ENCODE assay signal across 8 cellular contexts in the genomic region with DNA sequence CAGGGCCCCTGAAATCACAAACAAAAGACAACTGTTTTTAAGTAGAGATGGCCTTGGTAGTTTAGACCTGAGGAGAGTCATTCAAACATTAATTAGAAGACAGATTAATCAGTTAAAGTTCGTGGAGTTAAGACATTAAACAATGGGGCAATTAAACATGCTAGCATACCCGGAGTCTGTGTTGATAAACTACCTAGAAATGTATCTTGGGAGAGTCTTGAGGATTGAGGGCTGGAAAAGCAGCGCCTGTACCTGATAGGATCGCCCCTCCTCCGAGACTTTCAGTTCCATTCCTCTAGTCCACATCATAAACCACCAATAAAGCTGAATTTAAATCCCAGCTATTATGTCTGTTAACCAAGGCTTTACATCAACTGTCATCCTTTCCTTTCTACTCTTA. TPM values are rescaled to one million over a fixed set of nuclear protein-coding genes. Genes with fewer than 3 reads are reported as not detected.
DNase-seq lines count a peak whose midpoint lies in the region; ATAC-seq, FAIRE-seq and TF ChIP-seq lines count a peak whose summit lies in the region.

No MANE protein-coding gene starts in this region.

- H3K27me3 ChIP-seq in IMR-90 (ENCODE audit: control insufficient read depth, insufficient read depth, low read length): no peaks in the 10 kb centered on the region

- peaks cover 17% of the 10 kb centered on the region for H3K27me3 Mint-ChIP-seq in activated T-helper 2 cell treated with anti-CD3 and anti-CD28 coated beads, Interferon-gamma antibody, Interleukin-2, Interleukin-4, amounts not matched to agents 10 μg/mL and 5 μg/mL and 100 μg/mL, durations not matched to agents 14 hours and 24 hours and 36 hours (ENCODE audit: low read depth)
- H3K27me3 Mint-ChIP-seq in stimulated activated naive B cell treated with anti-CD40 and anti-IgM and Interleukin-4, amounts not matched to agents 10 μg/mL and 1 μg/mL and 100 μg/mL, for 72 hours: no peaks in the 10 kb centered on the region

- H3K18ac ChIP-seq in IMR-90 (ENCODE audit: low read depth, low read length): 0 out of 2 replicates have a peak overlapping the region, but pooled peaks have one; percentile 38

- TF ChIP-seq RAD21 in IMR-90 (IDR thresholded peaks at IDR 0.05; ENCODE audit: low read length): no peak

- no peak overlapping the region for H2BK120ac ChIP-seq in IMR-90 (ENCODE audit: low read depth, low read length)

- peak overlapping the region; percentile 57; the same call in 1 of the 2 replicates for H3K23ac ChIP-seq in IMR-90 (ENCODE audit: low read depth, low read length)

- ATAC-seq in IMR-90 (ENCODE audit: low read depth): no peak
- ATAC-seq in stimulated activated naive B cell treated with anti-CD40 and anti-IgM and Interleukin-4, amounts not matched to agents 10 μg/mL and 1 μg/mL and 100 μg/mL, for 72 hours (replicated peaks): no peak
- ATAC-seq in GM18907 (IDR thresholded peaks at IDR 0.05; ENCODE audit: unreplicated experiment): no peak
- no peak for ATAC-seq in GM18519 (IDR thresholded peaks at IDR 0.05; ENCODE audit: low FRiP score, unreplicated experiment)

- H3K27ac Mint-ChIP-seq in activated T-helper 2 cell treated with anti-CD3 and anti-CD28 coated beads, Interferon-gamma antibody, Interleukin-2, Interleukin-4, amounts not matched to agents 10 μg/mL and 5 μg/mL and 100 μg/mL, durations not matched to agents 14 hours and 24 hours and 36 hours: no peak overlapping the region
- peak overlapping the region; percentile 56 for H3K27ac Mint-ChIP-seq in stimulated activated naive B cell treated with anti-CD40 and anti-IgM and Interleukin-4, amounts not matched to agents 10 μg/mL and 1 μg/mL and 100 μg/mL, for 72 hours

- H3K9me3 Mint-ChIP-seq in activated T-helper 2 cell treated with anti-CD3 and anti-CD28 coated beads, Interferon-gamma antibody, Interleukin-2, Interleukin-4, amounts not matched to agents 10 μg/mL and 5 μg/mL and 100 μg/mL, durations not matched to agents 14 hours and 24 hours and 36 hours: no peaks in the 10 kb centered on the region
- H3K9me3 Mint-ChIP-seq in stimulated activated naive B cell treated with anti-CD40 and anti-IgM and Interleukin-4, amounts not matched to agents 10 μg/mL and 1 μg/mL and 100 μg/mL, for 72 hours: peaks cover 4% of the 10 kb centered on the region in 2 donors

- H3K36me3 ChIP-seq in IMR-90 (ENCODE audit: control insufficient read depth, insufficient read depth, low read length): no peaks in the 10 kb centered on the region

- H3K4me3 Mint-ChIP-seq in activated T-helper 2 cell treated with anti-CD3 and anti-CD28 coated beads, Interferon-gamma antibody, Interleukin-2, Interleukin-4, amounts not matched to agents 10 μg/mL and 5 μg/mL and 100 μg/mL, durations not matched to agents 14 hours and 24 hours and 36 hours (ENCODE audit: low read depth): peak overlapping the region; percentile 88
- peak overlapping the region; percentile 87 to 94 for H3K4me3 Mint-ChIP-seq in stimulated activated naive B cell treated with anti-CD40 and anti-IgM and Interleukin-4, amounts not matched to agents 10 μg/mL and 1 μg/mL and 100 μg/mL, for 72 hours

- TF ChIP-seq CTCF in IMR-90 (conservative IDR thresholded peaks at IDR 0.05; ENCODE audit: low read depth, low read length): no peak

- intact Hi-C loops in IMR-90 (cut with micrococcal nuclease): no loop called here
- intact Hi-C loops in activated T-helper 2 cell treated with anti-CD3 and anti-CD28 coated beads, Interferon-gamma antibody, Interleukin-2, Interleukin-4, amounts not matched to agents 10 μg/mL and 5 μg/mL and 100 μg/mL, durations not matched to agents 14 hours and 24 hours and 36 hours (cut with micrococcal nuclease): loop anchor here (2.0 kb wide), 2 partner anchors 57 to 199 kb away; a partner anchor contains a TSS
- intact Hi-C loops in head of caudate nucleus (cut with DNase I): no loop called here

- no peak overlapping the region for H4K5ac ChIP-seq in IMR-90 (ENCODE audit: low read depth, low read length)

- H3K4ac ChIP-seq in IMR-90 (ENCODE audit: low read depth, low read length): no peak overlapping the region

- CTCF ChIA-PET in IMR-90 (lab: Yijun Ruan, JAX): no interaction called here

- BruUV-seq in IMR-90 (replicated peaks; lab: Mats Ljungman, UMichigan): no TSS peak

- in situ Hi-C loops in IMR-90 (cut with MboI; ENCODE audit: low sequenced_read_pairs): no loop called here

- POLR2A ChIA-PET in IMR-90 (lab: Charles Lee; ENCODE audit: unreplicated experiment): no interaction called here

- H2BK15ac ChIP-seq in IMR-90 (ENCODE audit: low read depth, low read length): no peak overlapping the region

- dilution Hi-C loops in IMR-90 (cut with HindIII; ENCODE audit: low sequenced_read_pairs, unreplicated experiment): no loop called here

- no peak overlapping the region for H2AK9ac ChIP-seq in IMR-90 (replicated peaks; ENCODE audit: low read depth, low read length, poor library complexity)

- H3K27ac ChIP-seq in IMR-90 (ENCODE audit: insufficient read depth, low read length): no peak overlapping the region

- no peak for DNase-seq in IMR-90
- no peak for DNase-seq in activated T-helper 2 cell treated with anti-CD3 and anti-CD28 coated beads, Interferon-gamma antibody, Interleukin-2, Interleukin-4, amounts not matched to agents 10 μg/mL and 5 μg/mL and 100 μg/mL, durations not matched to agents 14 hours and 24 hours and 36 hours (ENCODE audit: low spot score)
- DNase-seq in stimulated activated naive B cell treated with anti-CD40 and anti-IgM and Interleukin-4, amounts not matched to agents 10 μg/mL and 1 μg/mL and 100 μg/mL, for 72 hours: no peak
- no peak for DNase-seq in head of caudate nucleus
- DNase-seq in NCI-H526 treated with DMSO at 0.1 percent for 48 hours (lab: John Stamatoyannopoulos, UW): no peak

- peaks cover 22% of the 10 kb centered on the region for H3K4me1 Mint-ChIP-seq in activated T-helper 2 cell treated with anti-CD3 and anti-CD28 coated beads, Interferon-gamma antibody, Interleukin-2, Interleukin-4, amounts not matched to agents 10 μg/mL and 5 μg/mL and 100 μg/mL, durations not matched to agents 14 hours and 24 hours and 36 hours (ENCODE audit: low read depth)
- peaks cover 22 to 56% of the 10 kb centered on the region in 2 donors for H3K4me1 Mint-ChIP-seq in stimulated activated naive B cell treated with anti-CD40 and anti-IgM and Interleukin-4, amounts not matched to agents 10 μg/mL and 1 μg/mL and 100 μg/mL, for 72 hours

- H4K8ac ChIP-seq in IMR-90 (ENCODE audit: low read depth in 2 of 2, low read length in 2 of 2): peak overlapping the region in 1 of 2 experiments; percentile 42; a peak in 1 of 4 replicates

- H3K79me1 ChIP-seq in IMR-90 (ENCODE audit: low read depth in 1 of 2, low read length in 2 of 2): peaks cover 0 to 25% of the 10 kb centered on the region in 2 experiments; a peak in 2 of 4 replicates

- H3K14ac ChIP-seq in IMR-90 (replicated peaks; ENCODE audit: low read depth, low read length): no peak overlapping the region

- no peak overlapping the region for H2AK5ac ChIP-seq in IMR-90 (ENCODE audit: low read depth, low read length)

- TF ChIP-seq POLR2A in IMR-90 (IDR thresholded peaks at IDR 0.05; ENCODE audit: low read depth, low read length): no peak

- no peak overlapping the region for H4K91ac ChIP-seq in IMR-90 (ENCODE audit: insufficient read depth, low read depth, low read length)

- H3K9ac ChIP-seq in IMR-90 (ENCODE audit: low read depth, low read length): peak overlapping the region; percentile 65; the same call in 1 of the 2 replicates

- H4K20me1 ChIP-seq in IMR-90 (ENCODE audit: insufficient read depth, low read length): peaks cover 16% of the 10 kb centered on the region; the same call in 1 of the 2 replicates

- H3K36me3 Mint-ChIP-seq in activated T-helper 2 cell treated with anti-CD3 and anti-CD28 coated beads, Interferon-gamma antibody, Interleukin-2, Interleukin-4, amounts not matched to agents 10 μg/mL and 5 μg/mL and 100 μg/mL, durations not matched to agents 14 hours and 24 hours and 36 hours (ENCODE audit: low read depth): peaks cover 13% of the 10 kb centered on the region
- peaks cover 12 to 15% of the 10 kb centered on the region in 2 donors for H3K36me3 Mint-ChIP-seq in stimulated activated naive B cell treated with anti-CD40 and anti-IgM and Interleukin-4, amounts not matched to agents 10 μg/mL and 1 μg/mL and 100 μg/mL, for 72 hours

- peak overlapping the region; percentile 89 for H3K4me3 ChIP-seq in IMR-90 (ENCODE audit: insufficient read depth, low read depth, low read length)

- H3K4me2 ChIP-seq in IMR-90 (ENCODE audit: low read depth, low read length): peak overlapping the region; percentile 93

- no peaks in the 10 kb centered on the region for H3K9me3 ChIP-seq in IMR-90 (ENCODE audit: control insufficient read depth, insufficient read depth, low read length)

- peak; percentile 5 for FAIRE-seq in islet of Langerhans (lab: Jason Lieb, UNC)

- H3K4me1 ChIP-seq in IMR-90 (ENCODE audit: control insufficient read depth, insufficient read depth, low read length): peaks cover 5% of the 10 kb centered on the region; the same call in 1 of the 2 replicates

- no peaks in the 10 kb centered on the region for H3K9me1 ChIP-seq in IMR-90 (ENCODE audit: insufficient read depth, low read length)

- H2BK5ac ChIP-seq in IMR-90 (ENCODE audit: low read depth, low read length, poor library complexity, severe bottlenecking): no peak overlapping the region

- H3K56ac ChIP-seq in IMR-90 (ENCODE audit: extremely low read depth, insufficient read depth, low read length): no peak overlapping the region

- H2AFZ ChIP-seq in IMR-90 (replicated peaks; ENCODE audit: low read length, poor library complexity): peak overlapping the region; percentile 91

- H2BK20ac ChIP-seq in IMR-90 (ENCODE audit: low read depth, low read length): no peak overlapping the region

- no CpG with 5 or more reads among the region's 5 CpGs for WGBS in IMR-90 (ENCODE audit: extremely low coverage in 2 of 2, insufficient read length in 1 of 2), 2 experiments

RNA-seq across cellular contexts. Expression of a gene that starts 1.0 kb away (rescaled TPM):
- 9.3 and 20.0 TPM in 2 replicates for total RNA-seq in IMR-90 (2012; rRNA removed)
- 8.1 and 10.7 TPM in 2 replicates for polyA plus RNA-seq in IMR-90 (2012; rRNA removed)
- polyA plus RNA-seq in IMR-90 (2012; cell fraction: cytosol; rRNA removed): 2.6 and 3.5 TPM in 2 replicates
- 1.7 and 7.4 TPM in 2 replicates for polyA plus RNA-seq in IMR-90 (2012; cell fraction: nucleus; rRNA removed; ENCODE audit: low replicate concordance)
- 25.2 TPM in 2 replicates for total RNA-seq in activated T-helper 2 cell treated with anti-CD3 and anti-CD28 coated beads, Interferon-gamma antibody, Interleukin-2, Interleukin-4, amounts not matched to agents 10 μg/mL and 5 μg/mL and 100 μg/mL, durations not matched to agents 14 hours and 24 hours and 36 hours

RNA-seq across cellular contexts. Expression of a gene that starts 56.7 kb away (rescaled TPM):
- 8.6 and 17.5 TPM in 2 replicates for total RNA-seq in IMR-90 (2012; rRNA removed)
- polyA plus RNA-seq in IMR-90 (2012; rRNA removed): 9.7 and 14.4 TPM in 2 replicates
- polyA plus RNA-seq in IMR-90 (2012; cell fraction: cytosol; rRNA removed): 1.4 and 2.1 TPM in 2 replicates
- polyA plus RNA-seq in IMR-90 (2012; cell fraction: nucleus; rRNA removed; ENCODE audit: low replicate concordance): 0.73 and 7.0 TPM in 2 replicates
- total RNA-seq in activated T-helper 2 cell treated with anti-CD3 and anti-CD28 coated beads, Interferon-gamma antibody, Interleukin-2, Interleukin-4, amounts not matched to agents 10 μg/mL and 5 μg/mL and 100 μg/mL, durations not matched to agents 14 hours and 24 hours and 36 hours: 7.6 and 9.8 TPM in 2 replicates

RNA-seq across cellular contexts. Expression of a gene that starts 56.8 kb away (rescaled TPM):
- total RNA-seq in IMR-90 (2012; rRNA removed): under 0.01 and 0.28 TPM in 2 replicates
- polyA plus RNA-seq in IMR-90 (2012; rRNA removed): 0.06 and 0.07 TPM in 2 replicates
- 0.04 TPM in 1 of 2 replicates, not detected in the other for polyA plus RNA-seq in IMR-90 (2012; cell fraction: cytosol; rRNA removed)
- polyA plus RNA-seq in IMR-90 (2012; cell fraction: nucleus; rRNA removed; ENCODE audit: low replicate concordance): 0.10 TPM in 1 of 2 replicates, not detected in the other
- total RNA-seq in activated T-helper 2 cell treated with anti-CD3 and anti-CD28 coated beads, Interferon-gamma antibody, Interleukin-2, Interleukin-4, amounts not matched to agents 10 μg/mL and 5 μg/mL and 100 μg/mL, durations not matched to agents 14 hours and 24 hours and 36 hours: not detected in 2 replicates
